In the genomic region with DNA sequence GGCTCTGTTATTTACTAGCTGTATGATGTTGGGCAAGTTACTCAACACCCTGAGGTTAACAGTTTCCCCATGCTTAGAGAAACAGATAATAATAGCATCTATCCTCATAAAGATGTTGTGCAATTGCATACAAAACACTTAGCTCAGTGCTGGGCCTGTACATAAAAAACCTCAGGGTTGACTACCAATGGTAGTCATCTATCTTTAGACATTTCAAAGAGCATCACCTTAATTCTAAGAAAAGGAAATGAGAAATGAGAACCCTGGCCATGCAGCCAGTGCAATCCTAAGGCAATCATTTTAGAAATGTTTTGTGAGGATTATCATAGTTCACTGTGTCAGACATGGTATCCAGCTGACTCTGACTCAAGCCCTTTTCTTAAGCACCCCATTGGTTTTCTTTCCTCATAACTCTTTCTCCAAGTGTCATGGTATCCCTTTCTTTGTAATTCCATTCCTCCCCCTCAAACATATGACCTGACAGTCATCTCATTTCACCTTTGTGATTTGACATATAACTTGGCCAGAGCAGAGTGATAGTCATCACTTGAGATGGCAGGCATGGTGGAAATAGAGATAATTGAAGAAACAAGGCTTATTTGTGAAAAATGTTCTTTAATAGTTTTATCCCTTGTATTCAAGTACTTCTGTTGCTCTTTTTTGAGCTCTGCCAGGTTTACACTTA, we compare ENCODE assay signal across 9 cellular contexts. TPM values are rescaled to one million over a fixed set of nuclear protein-coding genes. Genes with fewer than 3 reads are reported as not detected.
A peak's percentile ranks its signal among the peaks of the same experiment; 100 is the strongest.
DNase-seq lines count a peak whose midpoint lies in the region; ATAC-seq and TF ChIP-seq lines count a peak whose summit lies in the region.
"Had no signal": no experiment of that assay in that cellular context is flagged by ENCODE, and none has a peak within 500 bp of the region (broad histone marks: within the 10 kb centered on the region; RNA-seq: fewer than 3 reads in every experiment).

No MANE protein-coding gene starts in this region.

- no peaks in the 10 kb centered on the region for H3K9me3 Mint-ChIP-seq in stimulated activated effector memory CD8-positive, alpha-beta T cell treated with anti-CD3 and anti-CD28 coated beads, Interleukin-12 subunit alpha, Interleukin-12 subunit beta, amount 100 ng/mL, for 72 hours
- H3K9me3 Mint-ChIP-seq: memory B cell had no signal

- no peak overlapping the region for H3K4me3 ChIP-seq in fibroblast of the aortic adventitia (ENCODE audit: low read depth, low read length)

- ATAC-seq in stimulated activated effector memory CD8-positive, alpha-beta T cell treated with anti-CD3 and anti-CD28 coated beads, Interleukin-12 subunit alpha, Interleukin-12 subunit beta, amount 100 ng/mL, for 72 hours: peak; percentile 93
- no peak for ATAC-seq in HG03460 (IDR thresholded peaks at IDR 0.05; ENCODE audit: unreplicated experiment)

- H3K27ac Mint-ChIP-seq in stimulated activated effector memory CD8-positive, alpha-beta T cell treated with anti-CD3 and anti-CD28 coated beads, Interleukin-12 subunit alpha, Interleukin-12 subunit beta, amount 100 ng/mL, for 72 hours: no peak overlapping the region
- H3K27ac Mint-ChIP-seq: memory B cell had no signal

- DNase-seq in HCEC 1CT (peak; percentile 91), OCI-M1 (lab: John Stamatoyannopoulos, UW) (peak; percentile 61), fibroblast of the aortic adventitia (ENCODE audit: low read depth) (peak; percentile 96), NCI-H1417 (lab: John Stamatoyannopoulos, UW) (no peak), epidermal melanocyte (ENCODE audit: insufficient read length, low spot score) (no peak)
- DNase-seq in stimulated activated effector memory CD8-positive, alpha-beta T cell treated with anti-CD3 and anti-CD28 coated beads, Interleukin-12 subunit alpha, Interleukin-12 subunit beta, amount 100 ng/mL, for 72 hours (ENCODE audit: low spot score in 2 of 2): no peak
- DNase-seq: H7 had no signal

- TF ChIP-seq CTCF in fibroblast of the aortic adventitia (IDR thresholded peaks at IDR 0.05; ENCODE audit: insufficient read depth, low read length): no peak

- no peak overlapping the region for H3K4me3 Mint-ChIP-seq in stimulated activated effector memory CD8-positive, alpha-beta T cell treated with anti-CD3 and anti-CD28 coated beads, Interleukin-12 subunit alpha, Interleukin-12 subunit beta, amount 100 ng/mL, for 72 hours
- H3K4me3 Mint-ChIP-seq: memory B cell had no signal

- no peaks in the 10 kb centered on the region for H3K36me3 Mint-ChIP-seq in stimulated activated effector memory CD8-positive, alpha-beta T cell treated with anti-CD3 and anti-CD28 coated beads, Interleukin-12 subunit alpha, Interleukin-12 subunit beta, amount 100 ng/mL, for 72 hours
- H3K36me3 Mint-ChIP-seq: memory B cell had no signal

- H3K4me1 Mint-ChIP-seq in stimulated activated effector memory CD8-positive, alpha-beta T cell treated with anti-CD3 and anti-CD28 coated beads, Interleukin-12 subunit alpha, Interleukin-12 subunit beta, amount 100 ng/mL, for 72 hours: no peaks in the 10 kb centered on the region
- H3K4me1 Mint-ChIP-seq: memory B cell had no signal

RNA-seq across cellular contexts. Expression of a gene that starts 29.5 kb away (rescaled TPM):
- 133 and 243 TPM in 2 replicates for total RNA-seq in fibroblast of the aortic adventitia (ENCODE audit: low replicate concordance)

Comparison
In these comparisons a context has a peak if more than half of its experiments do, and no peak if none do; other contexts are left out.
1. DNase-seq: peak in HCEC 1CT (single experiment), OCI-M1 (single experiment) and fibroblast of the aortic adventitia (single experiment); none in stimulated activated effector memory CD8-positive, alpha-beta T cell treated with anti-CD3 and anti-CD28 coated beads, Interleukin-12 subunit alpha, Interleukin-12 subunit beta, amount 100 ng/mL, for 72 hours (0 of 2), NCI-H1417 (0 of 3) and epidermal melanocyte (single experiment).